Comparison of ENCODE assay signal across 2 cellular contexts in the genomic region with DNA sequence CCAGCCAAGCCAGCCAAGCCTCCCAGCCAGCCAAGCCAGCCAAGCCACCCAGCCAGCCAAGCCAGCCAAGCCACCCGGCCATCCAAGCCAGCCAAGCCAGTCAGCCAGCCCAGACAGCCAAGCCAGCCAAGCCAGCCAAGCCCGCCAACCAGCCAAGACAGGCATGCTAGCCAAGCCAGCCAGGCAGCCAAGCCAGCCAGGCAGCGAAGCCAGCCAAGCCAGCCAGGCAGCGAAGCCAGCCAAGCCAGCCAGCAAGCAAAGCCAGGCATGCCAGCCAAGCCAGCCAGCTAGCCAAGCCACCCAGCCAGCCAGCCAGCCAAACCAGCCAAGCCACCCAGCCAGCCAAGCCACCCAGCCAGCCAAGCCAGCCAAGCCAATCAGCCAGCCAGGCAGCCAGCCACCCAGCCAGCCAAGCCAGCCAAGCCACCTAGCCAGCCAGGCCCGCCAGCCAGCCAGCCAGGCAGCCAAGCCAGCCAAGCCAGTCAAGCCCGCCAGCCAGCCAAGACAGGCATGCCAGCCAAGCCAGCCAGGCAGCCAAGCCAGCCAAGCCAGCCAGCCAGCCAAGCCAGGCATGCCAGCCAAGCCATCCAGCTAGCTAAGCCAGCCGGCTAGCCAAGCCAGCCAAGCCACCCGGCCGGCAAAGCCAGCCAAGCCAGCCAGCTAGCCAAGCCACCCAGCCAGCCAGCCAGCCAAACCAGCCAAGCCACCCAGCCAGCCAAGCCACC.
DNase-seq lines count a peak whose midpoint lies in the region; TF ChIP-seq lines count a peak whose summit lies in the region.
"Not testable (repeated sequence)": the region's sequence is repeated elsewhere in the genome, so short reads cannot be mapped to it uniquely, and the experiment has no call there.

No MANE protein-coding gene starts in this region.

- not testable (repeated sequence) for H3K9me3 ChIP-seq in sigmoid colon

- TF ChIP-seq POLR2A in sigmoid colon (IDR thresholded peaks at IDR 0.05): not testable (repeated sequence)

- H3K36me3 Mint-ChIP-seq in activated CD4-positive, alpha-beta T cell treated with anti-CD3 and anti-CD28 coated beads, Interleukin-2, amount 10 ng/mL, durations not matched to agents 24 days and 14 days (ENCODE audit: low read depth): not testable (repeated sequence)

- not testable (repeated sequence) for H3K4me3 Mint-ChIP-seq in activated CD4-positive, alpha-beta T cell treated with anti-CD3 and anti-CD28 coated beads, Interleukin-2, amount 10 ng/mL, durations not matched to agents 24 days and 14 days

- H3K27me3 ChIP-seq in sigmoid colon: not testable (repeated sequence)

- H3K4me3 ChIP-seq in sigmoid colon: not testable (repeated sequence)

- DNase-seq in activated CD4-positive, alpha-beta T cell treated with anti-CD3 and anti-CD28 coated beads, Interleukin-2, amount 10 ng/mL, durations not matched to agents 24 days and 14 days: peak; percentile 52
- DNase-seq in sigmoid colon: peak; percentile 66

- not testable (repeated sequence) for H3K36me3 ChIP-seq in sigmoid colon

- not testable (repeated sequence) for H3K27ac Mint-ChIP-seq in activated CD4-positive, alpha-beta T cell treated with anti-CD3 and anti-CD28 coated beads, Interleukin-2, amount 10 ng/mL, durations not matched to agents 24 days and 14 days

- H3K27ac ChIP-seq in sigmoid colon: not testable (repeated sequence)

- not testable (repeated sequence) for TF ChIP-seq CTCF in sigmoid colon (IDR thresholded peaks at IDR 0.05)

- not testable (repeated sequence) for H3K4me1 Mint-ChIP-seq in activated CD4-positive, alpha-beta T cell treated with anti-CD3 and anti-CD28 coated beads, Interleukin-2, amount 10 ng/mL, durations not matched to agents 24 days and 14 days

- not testable (repeated sequence) for H3K27me3 Mint-ChIP-seq in activated CD4-positive, alpha-beta T cell treated with anti-CD3 and anti-CD28 coated beads, Interleukin-2, amount 10 ng/mL, durations not matched to agents 24 days and 14 days

- not testable (repeated sequence) for H3K4me1 ChIP-seq in sigmoid colon

- not testable (repeated sequence) for TF ChIP-seq EP300 in sigmoid colon (IDR thresholded peaks at IDR 0.05)

- H3K9me3 Mint-ChIP-seq in activated CD4-positive, alpha-beta T cell treated with anti-CD3 and anti-CD28 coated beads, Interleukin-2, amount 10 ng/mL, durations not matched to agents 24 days and 14 days: not testable (repeated sequence)

- WGBS in sigmoid colon, 2 donors: 87 to 92% methylated on average over 9 of the region's 9 CpGs

- intact Hi-C loops in activated CD4-positive, alpha-beta T cell treated with anti-CD3 and anti-CD28 coated beads, Interleukin-2, amount 10 ng/mL, durations not matched to agents 24 days and 14 days (cut with micrococcal nuclease); sigmoid colon (cut with DNase I): not testable (repeated sequence)
